In the genomic region with DNA sequence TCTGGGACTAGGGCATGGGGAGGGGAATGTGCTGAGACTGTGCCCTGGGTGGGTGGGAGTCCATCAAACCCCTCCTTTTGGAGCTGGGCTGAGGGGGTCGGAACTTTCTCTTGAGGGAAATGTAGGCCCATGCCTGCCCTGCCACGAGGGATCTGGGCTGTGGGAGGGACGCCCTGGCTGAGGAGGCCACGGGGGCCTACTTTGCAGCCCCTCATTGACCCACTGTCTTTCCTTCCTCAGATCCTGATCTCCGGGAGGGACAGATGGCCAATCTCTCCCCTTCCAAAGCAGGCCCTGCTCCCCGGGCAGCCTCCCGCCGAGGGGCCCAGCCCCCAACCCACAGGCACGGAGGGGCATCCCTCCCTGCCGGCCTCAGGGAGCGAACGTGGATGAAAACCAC, we compare ENCODE assay signal across 8 cellular contexts. TPM values are rescaled to one million over a fixed set of nuclear protein-coding genes. Genes with fewer than 3 reads are reported as not detected.
A peak's percentile ranks its signal among the peaks of the same experiment; 100 is the strongest.
DNase-seq lines count a peak whose midpoint lies in the region; TF ChIP-seq lines count a peak whose summit lies in the region.

No MANE protein-coding gene starts in this region.

- H2AFZ ChIP-seq in OCI-LY3 (ENCODE audit: low read depth, low read length), result peak overlapping the region; percentile 78; the same call in 1 of the 2 replicates

- intact Hi-C loops in dorsolateral prefrontal cortex (cut with DNase I), result loop anchor here (2.0 kb wide), 1 partner anchor 13 kb away; no protein-coding TSS in a partner anchor
- intact Hi-C loops in testis (cut with DNase I; ENCODE audit: low total_unique reads), result no loop called here

- 49 to 58% methylated on average over 8 to 12 of the region's 12 CpGs for WGBS in testis, 2 donors

- H3K9me3 ChIP-seq in OCI-LY3 (ENCODE audit: insufficient read depth, low read length), result no peaks in the 10 kb centered on the region
- no peaks in the 10 kb centered on the region for H3K9me3 ChIP-seq in testis

- H3K27me3 ChIP-seq in OCI-LY3 (ENCODE audit: low read depth, low read length) (no peaks in the 10 kb centered on the region), dorsolateral prefrontal cortex (no peaks in the 10 kb centered on the region), testis (no peaks in the 10 kb centered on the region)

- peak overlapping the region; percentile 55 for H3K4me2 ChIP-seq in OCI-LY3 (ENCODE audit: low read length)

- H3K79me2 ChIP-seq in OCI-LY3 (ENCODE audit: low read length), result no peaks in the 10 kb centered on the region

- H3K9ac ChIP-seq in OCI-LY3 (ENCODE audit: low read length), result peak overlapping the region; percentile 45; the same call in 1 of the 2 replicates

- no peak for TF ChIP-seq POLR2A in testis (IDR thresholded peaks at IDR 0.05)

- H3K4me1 ChIP-seq in OCI-LY3 (ENCODE audit: low read length) (peaks cover 19% of the 10 kb centered on the region), testis (peaks cover 20% of the 10 kb centered on the region)

- H3K27ac ChIP-seq in OCI-LY3 (ENCODE audit: low read length), result no peak overlapping the region
- H3K27ac ChIP-seq in dorsolateral prefrontal cortex, result peak overlapping the region in 58 of 59 donors; percentile 39 to 97 (median 86)
- peak overlapping the region; percentile 85 to 96 for H3K27ac ChIP-seq in testis

- DNase-seq in dorsolateral prefrontal cortex, result no peak
- DNase-seq in myocyte (ENCODE audit: low read depth), result peak; percentile 41
- no peak for DNase-seq in testis
- no peak for DNase-seq in anterior cingulate cortex (lab: John Stamatoyannopoulos, UW)
- DNase-seq in amniotic stem cell (lab: John Stamatoyannopoulos, UW), result no peak
- no peak for DNase-seq in mucosa of gallbladder (ENCODE audit: low spot score)
- no peak for DNase-seq in GM20000 (ENCODE audit: low spot score)

- H4K20me1 ChIP-seq in OCI-LY3 (ENCODE audit: insufficient read depth, low read length), result no peaks in the 10 kb centered on the region

- no peak for TF ChIP-seq CTCF in OCI-LY3 (IDR thresholded peaks at IDR 0.05; ENCODE audit: low read depth, low read length)
- no peak for TF ChIP-seq CTCF in dorsolateral prefrontal cortex (IDR thresholded peaks at IDR 0.05 in 54 of 56, conservative IDR thresholded peaks at IDR 0.05 in 2 of 56; ENCODE audit: low read depth in 1 of 56, partially characterized antibody in 56 of 56)
- TF ChIP-seq CTCF in testis (IDR thresholded peaks at IDR 0.05), result no peak
- TF ChIP-seq CTCF in GM20000 (IDR thresholded peaks at IDR 0.05; ENCODE audit: extremely low read depth, missing control alignments), result no peak

- H3K4me3 ChIP-seq in OCI-LY3 (ENCODE audit: low read length), result peak overlapping the region; percentile 13; the same call in 1 of the 2 replicates
- H3K4me3 ChIP-seq in dorsolateral prefrontal cortex, result no peak overlapping the region
- no peak overlapping the region for H3K4me3 ChIP-seq in testis

- no peaks in the 10 kb centered on the region for H3K36me3 ChIP-seq in OCI-LY3 (replicated peaks; ENCODE audit: low read depth, low read length)
- no peaks in the 10 kb centered on the region for H3K36me3 ChIP-seq in testis (ENCODE audit: low read depth, missing control alignments)

RNA-seq across cellular contexts. Expression of a gene that starts 25.3 kb away (rescaled TPM):
- total RNA-seq in dorsolateral prefrontal cortex, result 1 to 10 TPM in 107 of 120 experiments, under 1 TPM in 12, not detected in 1; 0.48 to 6.3 (median 2.0) TPM
- 129 and 136 TPM in 2 replicates for total RNA-seq in myocyte
- polyA plus RNA-seq in myocyte (2012), result 758 TPM
- total RNA-seq in testis, result 10 to 100 TPM; 13.9 to 14.9 TPM
- polyA plus RNA-seq in testis (ENCODE audit: insufficient read depth, low read depth, low replicate concordance), result 56.8 TPM
- 20.2 TPM for total RNA-seq in mucosa of gallbladder

RNA-seq across cellular contexts. Expression of a gene that starts 40.5 kb away (rescaled TPM):
- total RNA-seq in dorsolateral prefrontal cortex, result 10 to 100 TPM; 37.5 to 82.8 (median 57.6) TPM
- 32.2 and 35.1 TPM in 2 replicates for total RNA-seq in myocyte
- 52.1 TPM for polyA plus RNA-seq in myocyte (2012)
- total RNA-seq in testis, result 10 to 100 TPM; 18.2 to 20.1 TPM
- polyA plus RNA-seq in testis (ENCODE audit: insufficient read depth, low read depth, low replicate concordance), result 25.6 TPM
- 20.3 TPM for total RNA-seq in mucosa of gallbladder

RNA-seq across cellular contexts. Expression of a gene that starts 42.9 kb away (rescaled TPM):
- total RNA-seq in dorsolateral prefrontal cortex (10 to 100 TPM; 19.9 to 58.9 (median 30.2) TPM), myocyte (33.8 and 43.0 TPM in 2 replicates), testis (10 to 100 TPM; 53.9 to 59.5 TPM), mucosa of gallbladder (59.6 TPM)
- 72.6 TPM for polyA plus RNA-seq in myocyte (2012)
- polyA plus RNA-seq in testis (ENCODE audit: insufficient read depth, low read depth, low replicate concordance), result 20.9 TPM
